In genomic region chr2:156333274-156333950, GRCh38 we compare ENCODE assay signal across 8 cellular contexts. TPM values are rescaled to one million over a fixed set of nuclear protein-coding genes. Genes with fewer than 3 reads are reported as not detected.
DNase-seq lines count a peak whose midpoint lies in the region; ATAC-seq lines count a peak whose summit lies in the region.

No MANE protein-coding gene starts in this region.

- H3K4me3 ChIP-seq in BLaER1 treated with 17β-estradiol and CSF1 and Interleukin-3, amounts not matched to agents 10 nM and 100 nM = peak overlapping the region; percentile 68 to 94 (median 82)
- H3K4me3 ChIP-seq in neuron (ENCODE audit: low read length) = peak overlapping the region; percentile 55

- peaks cover 6% of the 10 kb centered on the region for H3K36me3 Mint-ChIP-seq in T-helper 17 cell (ENCODE audit: low read depth)

- peaks cover 45% of the 10 kb centered on the region for H3K4me1 Mint-ChIP-seq in T-helper 17 cell

- H3K27ac ChIP-seq in BLaER1 treated with 17β-estradiol and CSF1 and Interleukin-3, amounts not matched to agents 10 nM and 100 nM = peak overlapping the region; percentile 56 to 99 (median 84)
- H3K27ac ChIP-seq in epithelial cell of prostate = peak overlapping the region; percentile 90

- peaks cover 30 to 55% (median 51%) of the 10 kb centered on the region in 11 experiments for H3K27me3 ChIP-seq in BLaER1 treated with 17β-estradiol and CSF1 and Interleukin-3, amounts not matched to agents 10 nM and 100 nM
- peaks cover 35% of the 10 kb centered on the region for H3K27me3 ChIP-seq in neuron (ENCODE audit: insufficient read depth, low read length)

- H3K4me1 ChIP-seq in BLaER1 treated with 17β-estradiol and CSF1 and Interleukin-3, amounts not matched to agents 10 nM and 100 nM = peaks cover 10 to 32% (median 27%) of the 10 kb centered on the region in 10 experiments; a peak in 19 of 20 replicates
- H3K4me1 ChIP-seq in neuron (ENCODE audit: insufficient read depth, low read length) = peaks cover 19% of the 10 kb centered on the region

- H3K27me3 Mint-ChIP-seq in T-helper 17 cell = peaks cover 23% of the 10 kb centered on the region

- H3K9ac ChIP-seq in BLaER1 treated with 17β-estradiol and CSF1 and Interleukin-3, amounts not matched to agents 10 nM and 100 nM = peak overlapping the region; percentile 75 to 98 (median 83)

- DNase-seq in T-helper 17 cell (no peak), epithelial cell of prostate (ENCODE audit: low read depth, low spot score) (no peak), foreskin melanocyte (no peak)
- DNase-seq in stimulated activated CD4-positive, alpha-beta T cell treated with anti-CD3 and anti-CD28 coated beads, Interleukin-1b, Interleukin-23, amount 100 ng/mL, for 48 hours = no peak

- peak overlapping the region; percentile 90 to 100 (median 100) for H3K4me2 ChIP-seq in BLaER1 treated with 17β-estradiol and CSF1 and Interleukin-3, amounts not matched to agents 10 nM and 100 nM

- H3K9me3 ChIP-seq in BLaER1 treated with 17β-estradiol and CSF1 and Interleukin-3, amounts not matched to agents 10 nM and 100 nM (replicated peaks in 1 of 11) = peaks cover 17 to 25% (median 23%) of the 10 kb centered on the region in 11 experiments
- H3K9me3 ChIP-seq in T-helper 17 cell (ENCODE audit: control insufficient read depth, low read length, poor library complexity, severe bottlenecking) (no peaks in the 10 kb centered on the region), neuron (ENCODE audit: low read length) (peaks cover 10% of the 10 kb centered on the region)

- peaks cover 0 to 13% (median 0%) of the 10 kb centered on the region in 11 experiments; a peak in 5 of 22 replicates for H4K20me1 ChIP-seq in BLaER1 treated with 17β-estradiol and CSF1 and Interleukin-3, amounts not matched to agents 10 nM and 100 nM

- H3K4me3 Mint-ChIP-seq in T-helper 17 cell = peak overlapping the region; percentile 97

- peak; percentile 30 for ATAC-seq in GM18907 (IDR thresholded peaks at IDR 0.05; ENCODE audit: unreplicated experiment)
- ATAC-seq in HG03135 (IDR thresholded peaks at IDR 0.05; ENCODE audit: unreplicated experiment) = peak; percentile 25
- ATAC-seq in T-helper 17 cell = no peak

- peaks cover 0 to 15% (median 0%) of the 10 kb centered on the region in 11 experiments; a peak in 3 of 22 replicates for H3K36me3 ChIP-seq in BLaER1 treated with 17β-estradiol and CSF1 and Interleukin-3, amounts not matched to agents 10 nM and 100 nM
- H3K36me3 ChIP-seq in neuron (ENCODE audit: insufficient read depth, low read length) = no peaks in the 10 kb centered on the region

- H3K27ac Mint-ChIP-seq in T-helper 17 cell = peak overlapping the region; percentile 99

- H2AFZ ChIP-seq in neuron (ENCODE audit: low read depth, low read length) = peak overlapping the region; percentile 85

RNA-seq across cellular contexts. Expression of gene NR4A2, which starts 0.9 kb away (rescaled TPM):
- total RNA-seq in T-helper 17 cell = 100 to 1,000 TPM; 213 to 250 TPM
